Comparison of ENCODE assay signal across 6 cellular contexts in the genomic region with DNA sequence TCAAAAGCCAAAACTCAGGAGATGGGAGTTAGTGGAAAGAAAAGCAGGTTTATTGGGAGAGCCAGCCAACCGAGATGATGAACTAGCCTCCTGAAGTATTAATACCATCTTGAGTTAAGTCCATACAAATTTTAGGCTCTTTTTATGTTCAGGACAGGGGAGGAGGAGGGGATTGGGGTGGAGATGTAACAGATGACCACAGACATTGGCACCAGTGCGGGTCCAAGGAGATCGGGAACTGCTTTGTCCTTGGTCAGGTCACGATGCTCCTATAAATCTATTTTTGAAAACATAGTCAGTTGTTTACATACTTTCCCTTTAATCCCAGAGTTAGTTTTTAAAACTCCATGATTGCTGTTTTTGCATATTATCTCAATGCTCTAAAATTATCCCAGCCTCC.
"Had no signal": no experiment of that assay in that cellular context is flagged by ENCODE, and none has a peak within 500 bp of the region (broad histone marks: within the 10 kb centered on the region; RNA-seq: fewer than 3 reads in every experiment).

No MANE protein-coding gene starts in this region.

- H3K4me3 ChIP-seq: GM23338 had no signal

- ATAC-seq: GM23338, HepG2 had no signal

- H3K27ac ChIP-seq: HL-60 had no signal

- DNase-seq: H9, HCEC 1CT, KBM-7 had no signal
